1 cellular context compared by ENCODE assay signal in genomic region chr1:78033797-78034172, GRCh38.
TF ChIP-seq lines count a peak whose summit lies in the region.

No MANE protein-coding gene starts in this region.

TF ChIP-seq in GM23338, 12 proteins besides CTCF, POLR2A, EP300 and RAD21 (continued from another document):
- TF ChIP-seq, protein P1, sequence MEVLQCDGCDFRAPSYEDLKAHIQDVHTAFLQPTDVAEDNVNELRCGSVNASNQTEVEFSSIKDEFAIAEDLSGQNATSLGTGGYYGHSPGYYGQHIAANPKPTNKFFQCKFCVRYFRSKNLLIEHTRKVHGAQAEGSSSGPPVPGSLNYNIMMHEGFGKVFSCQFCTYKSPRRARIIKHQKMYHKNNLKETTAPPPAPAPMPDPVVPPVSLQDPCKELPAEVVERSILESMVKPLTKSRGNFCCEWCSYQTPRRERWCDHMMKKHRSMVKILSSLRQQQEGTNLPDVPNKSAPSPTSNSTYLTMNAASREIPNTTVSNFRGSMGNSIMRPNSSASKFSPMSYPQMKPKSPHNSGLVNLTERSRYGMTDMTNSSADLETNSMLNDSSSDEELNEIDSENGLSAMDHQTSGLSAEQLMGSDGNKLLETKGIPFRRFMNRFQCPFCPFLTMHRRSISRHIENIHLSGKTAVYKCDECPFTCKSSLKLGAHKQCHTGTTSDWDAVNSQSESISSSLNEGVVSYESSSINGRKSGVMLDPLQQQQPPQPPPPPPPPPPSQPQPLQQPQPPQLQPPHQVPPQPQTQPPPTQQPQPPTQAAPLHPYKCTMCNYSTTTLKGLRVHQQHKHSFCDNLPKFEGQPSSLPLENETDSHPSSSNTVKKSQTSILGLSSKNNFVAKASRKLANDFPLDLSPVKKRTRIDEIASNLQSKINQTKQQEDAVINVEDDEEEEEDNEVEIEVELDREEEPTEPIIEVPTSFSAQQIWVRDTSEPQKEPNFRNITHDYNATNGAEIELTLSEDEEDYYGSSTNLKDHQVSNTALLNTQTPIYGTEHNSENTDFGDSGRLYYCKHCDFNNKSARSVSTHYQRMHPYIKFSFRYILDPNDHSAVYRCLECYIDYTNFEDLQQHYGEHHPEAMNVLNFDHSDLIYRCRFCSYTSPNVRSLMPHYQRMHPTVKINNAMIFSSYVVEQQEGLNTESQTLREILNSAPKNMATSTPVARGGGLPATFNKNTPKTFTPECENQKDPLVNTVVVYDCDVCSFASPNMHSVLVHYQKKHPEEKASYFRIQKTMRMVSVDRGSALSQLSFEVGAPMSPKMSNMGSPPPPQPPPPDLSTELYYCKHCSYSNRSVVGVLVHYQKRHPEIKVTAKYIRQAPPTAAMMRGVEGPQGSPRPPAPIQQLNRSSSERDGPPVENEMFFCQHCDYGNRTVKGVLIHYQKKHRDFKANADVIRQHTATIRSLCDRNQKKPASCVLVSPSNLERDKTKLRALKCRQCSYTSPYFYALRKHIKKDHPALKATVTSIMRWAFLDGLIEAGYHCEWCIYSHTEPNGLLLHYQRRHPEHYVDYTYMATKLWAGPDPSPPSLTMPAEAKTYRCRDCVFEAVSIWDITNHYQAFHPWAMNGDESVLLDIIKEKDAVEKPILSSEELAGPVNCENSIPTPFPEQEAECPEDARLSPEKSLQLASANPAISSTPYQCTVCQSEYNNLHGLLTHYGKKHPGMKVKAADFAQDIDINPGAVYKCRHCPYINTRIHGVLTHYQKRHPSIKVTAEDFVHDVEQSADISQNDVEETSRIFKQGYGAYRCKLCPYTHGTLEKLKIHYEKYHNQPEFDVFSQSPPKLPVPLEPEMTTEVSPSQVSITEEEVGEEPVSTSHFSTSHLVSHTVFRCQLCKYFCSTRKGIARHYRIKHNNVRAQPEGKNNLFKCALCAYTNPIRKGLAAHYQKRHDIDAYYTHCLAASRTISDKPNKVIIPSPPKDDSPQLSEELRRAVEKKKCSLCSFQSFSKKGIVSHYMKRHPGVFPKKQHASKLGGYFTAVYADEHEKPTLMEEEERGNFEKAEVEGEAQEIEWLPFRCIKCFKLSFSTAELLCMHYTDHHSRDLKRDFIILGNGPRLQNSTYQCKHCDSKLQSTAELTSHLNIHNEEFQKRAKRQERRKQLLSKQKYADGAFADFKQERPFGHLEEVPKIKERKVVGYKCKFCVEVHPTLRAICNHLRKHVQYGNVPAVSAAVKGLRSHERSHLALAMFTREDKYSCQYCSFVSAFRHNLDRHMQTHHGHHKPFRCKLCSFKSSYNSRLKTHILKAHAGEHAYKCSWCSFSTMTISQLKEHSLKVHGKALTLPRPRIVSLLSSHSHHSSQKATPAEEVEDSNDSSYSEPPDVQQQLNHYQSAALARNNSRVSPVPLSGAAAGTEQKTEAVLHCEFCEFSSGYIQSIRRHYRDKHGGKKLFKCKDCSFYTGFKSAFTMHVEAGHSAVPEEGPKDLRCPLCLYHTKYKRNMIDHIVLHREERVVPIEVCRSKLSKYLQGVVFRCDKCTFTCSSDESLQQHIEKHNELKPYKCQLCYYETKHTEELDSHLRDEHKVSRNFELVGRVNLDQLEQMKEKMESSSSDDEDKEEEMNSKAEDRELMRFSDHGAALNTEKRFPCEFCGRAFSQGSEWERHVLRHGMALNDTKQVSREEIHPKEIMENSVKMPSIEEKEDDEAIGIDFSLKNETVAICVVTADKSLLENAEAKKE (CRISPR knock-in tag; IDR thresholded peaks at IDR 0.05) = no peak
- no peak for TF ChIP-seq ZNF114 (CRISPR knock-in tag; IDR thresholded peaks at IDR 0.05)
- no peak for TF ChIP-seq JUNB (IDR thresholded peaks at IDR 0.05; ENCODE audit: unreplicated experiment)
- TF ChIP-seq NANOG (IDR thresholded peaks at IDR 0.05; ENCODE audit: borderline replicate concordance) = no peak
- TF ChIP-seq EZH2 (IDR thresholded peaks at IDR 0.05; ENCODE audit: low read depth, unreplicated experiment) = no peak
- no peak for TF ChIP-seq ETS1 (IDR thresholded peaks at IDR 0.05)
- no peak for TF ChIP-seq EZH2phosphoT487 (IDR thresholded peaks at IDR 0.05; ENCODE audit: unreplicated experiment)
- TF ChIP-seq, protein P2, sequence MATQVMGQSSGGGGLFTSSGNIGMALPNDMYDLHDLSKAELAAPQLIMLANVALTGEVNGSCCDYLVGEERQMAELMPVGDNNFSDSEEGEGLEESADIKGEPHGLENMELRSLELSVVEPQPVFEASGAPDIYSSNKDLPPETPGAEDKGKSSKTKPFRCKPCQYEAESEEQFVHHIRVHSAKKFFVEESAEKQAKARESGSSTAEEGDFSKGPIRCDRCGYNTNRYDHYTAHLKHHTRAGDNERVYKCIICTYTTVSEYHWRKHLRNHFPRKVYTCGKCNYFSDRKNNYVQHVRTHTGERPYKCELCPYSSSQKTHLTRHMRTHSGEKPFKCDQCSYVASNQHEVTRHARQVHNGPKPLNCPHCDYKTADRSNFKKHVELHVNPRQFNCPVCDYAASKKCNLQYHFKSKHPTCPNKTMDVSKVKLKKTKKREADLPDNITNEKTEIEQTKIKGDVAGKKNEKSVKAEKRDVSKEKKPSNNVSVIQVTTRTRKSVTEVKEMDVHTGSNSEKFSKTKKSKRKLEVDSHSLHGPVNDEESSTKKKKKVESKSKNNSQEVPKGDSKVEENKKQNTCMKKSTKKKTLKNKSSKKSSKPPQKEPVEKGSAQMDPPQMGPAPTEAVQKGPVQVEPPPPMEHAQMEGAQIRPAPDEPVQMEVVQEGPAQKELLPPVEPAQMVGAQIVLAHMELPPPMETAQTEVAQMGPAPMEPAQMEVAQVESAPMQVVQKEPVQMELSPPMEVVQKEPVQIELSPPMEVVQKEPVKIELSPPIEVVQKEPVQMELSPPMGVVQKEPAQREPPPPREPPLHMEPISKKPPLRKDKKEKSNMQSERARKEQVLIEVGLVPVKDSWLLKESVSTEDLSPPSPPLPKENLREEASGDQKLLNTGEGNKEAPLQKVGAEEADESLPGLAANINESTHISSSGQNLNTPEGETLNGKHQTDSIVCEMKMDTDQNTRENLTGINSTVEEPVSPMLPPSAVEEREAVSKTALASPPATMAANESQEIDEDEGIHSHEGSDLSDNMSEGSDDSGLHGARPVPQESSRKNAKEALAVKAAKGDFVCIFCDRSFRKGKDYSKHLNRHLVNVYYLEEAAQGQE (IDR thresholded peaks at IDR 0.05; ENCODE audit: unreplicated experiment) = no peak
- no peak for TF ChIP-seq STAT1 (IDR thresholded peaks at IDR 0.05; ENCODE audit: unreplicated experiment)
- no peak for TF ChIP-seq ZNF331 (CRISPR knock-in tag; IDR thresholded peaks at IDR 0.05; ENCODE audit: low read depth)
